21 cellular contexts compared by ENCODE assay signal in genomic region chr22:48886604-48887393, GRCh38.
DNase-seq lines count a peak whose midpoint lies in the region; ATAC-seq, FAIRE-seq and TF ChIP-seq lines count a peak whose summit lies in the region.
"Had no signal": no experiment of that assay in that cellular context is flagged by ENCODE, and none has a peak within 500 bp of the region (broad histone marks: within the 10 kb centered on the region; RNA-seq: fewer than 3 reads in every experiment).

No MANE protein-coding gene starts in this region.

- no peak overlapping the region for H3K4me3 ChIP-seq in heart right ventricle
- H3K4me3 ChIP-seq: dorsolateral prefrontal cortex, transverse colon had no signal

- no peaks in the 10 kb centered on the region for H3K27me3 Mint-ChIP-seq in activated T-helper 1 cell treated with anti-CD3 and anti-CD28 coated beads, Interleukin-12 subunit alpha, Interleukin-12 subunit beta, Interleukin-2, Interleukin-4 antibody, amounts not matched to agents 30 ng/mL and 10 ng/mL and 1 ng/mL, durations not matched to agents 14 hours and 24 hours and 36 hours (ENCODE audit: insufficient read depth)

- peaks cover 0 to 5% (median 0%) of the 10 kb centered on the region in 11 donors for H3K9me3 ChIP-seq in heart right ventricle
- H3K9me3 ChIP-seq: transverse colon had no signal

- H3K27ac ChIP-seq in heart right ventricle = no peak overlapping the region
- H3K27ac ChIP-seq: dorsolateral prefrontal cortex, transverse colon had no signal

- no peaks in the 10 kb centered on the region for H3K36me3 ChIP-seq in heart right ventricle
- H3K36me3 ChIP-seq: transverse colon had no signal

- TF ChIP-seq CTCF in heart right ventricle (IDR thresholded peaks at IDR 0.05) = no peak

- DNase-seq in Right ventricle myocardium superior (peak; percentile 20), heart right ventricle (no peak), NCI-H345 treated with DMSO at 0.1 percent for 48 hours (lab: John Stamatoyannopoulos, UW; ENCODE audit: unreplicated experiment) (peak; percentile 57), left lobe of liver (ENCODE audit: low spot score) (peak; percentile 31), urothelium cell line (ENCODE audit: low spot score) (peak; percentile 66), mucosa of gallbladder (ENCODE audit: low spot score) (no peak), NCI-H524 treated with DMSO at 0.1 percent for 48 hours (lab: John Stamatoyannopoulos, UW) (no peak)
- no peak for DNase-seq in activated T-helper 1 cell treated with anti-CD3 and anti-CD28 coated beads, Interleukin-12 subunit alpha, Interleukin-12 subunit beta, Interleukin-2, Interleukin-4 antibody, amounts not matched to agents 30 ng/mL and 10 ng/mL and 1 ng/mL, durations not matched to agents 14 hours and 24 hours and 36 hours (ENCODE audit: low spot score)
- DNase-seq: activated CD4-positive, alpha-beta T cell treated with anti-CD3 and anti-CD28 coated beads, Interleukin-2, amount 50 U/mL, for 4 hours; activated T-cell treated with anti-CD3 and anti-CD28 coated beads, Interleukin-2, amount 50 U/mL, for 24 hours; CD4-positive, alpha-beta memory T cell; mammary epithelial cell; natural killer cell; NCI-H1694 treated with DMSO at 0.1 percent for 48 hours; NCI-H82; stimulated activated naive CD4-positive, alpha-beta T cell; transverse colon had no signal

- no peaks in the 10 kb centered on the region for H3K36me3 Mint-ChIP-seq in activated T-helper 1 cell treated with anti-CD3 and anti-CD28 coated beads, Interleukin-12 subunit alpha, Interleukin-12 subunit beta, Interleukin-2, Interleukin-4 antibody, amounts not matched to agents 30 ng/mL and 10 ng/mL and 1 ng/mL, durations not matched to agents 14 hours and 24 hours and 36 hours (ENCODE audit: low read depth)
- H3K36me3 Mint-ChIP-seq: CD4-positive, alpha-beta memory T cell; natural killer cell had no signal

- ATAC-seq in Right ventricle myocardium superior (ENCODE audit: poor library complexity) = no peak
- no peak for ATAC-seq in heart right ventricle
- ATAC-seq in left lobe of liver = no peak
- ATAC-seq: esophagus mucosa, natural killer cell had no signal

- no peak overlapping the region for H3K4me3 Mint-ChIP-seq in activated T-helper 1 cell treated with anti-CD3 and anti-CD28 coated beads, Interleukin-12 subunit alpha, Interleukin-12 subunit beta, Interleukin-2, Interleukin-4 antibody, amounts not matched to agents 30 ng/mL and 10 ng/mL and 1 ng/mL, durations not matched to agents 14 hours and 24 hours and 36 hours
- H3K4me3 Mint-ChIP-seq: activated T-cell treated with anti-CD3 and anti-CD28 coated beads, Interleukin-2, amount 50 U/mL, for 24 hours; CD4-positive, alpha-beta memory T cell; natural killer cell had no signal

- H3K27ac Mint-ChIP-seq in activated T-helper 1 cell treated with anti-CD3 and anti-CD28 coated beads, Interleukin-12 subunit alpha, Interleukin-12 subunit beta, Interleukin-2, Interleukin-4 antibody, amounts not matched to agents 30 ng/mL and 10 ng/mL and 1 ng/mL, durations not matched to agents 14 hours and 24 hours and 36 hours = no peak overlapping the region
- H3K27ac Mint-ChIP-seq: activated T-cell treated with anti-CD3 and anti-CD28 coated beads, Interleukin-2, amount 50 U/mL, for 24 hours; natural killer cell had no signal

- no peaks in the 10 kb centered on the region for H3K4me1 ChIP-seq in heart right ventricle
- H3K4me1 ChIP-seq: transverse colon had no signal

- H3K9me3 Mint-ChIP-seq in activated T-helper 1 cell treated with anti-CD3 and anti-CD28 coated beads, Interleukin-12 subunit alpha, Interleukin-12 subunit beta, Interleukin-2, Interleukin-4 antibody, amounts not matched to agents 30 ng/mL and 10 ng/mL and 1 ng/mL, durations not matched to agents 14 hours and 24 hours and 36 hours = no peaks in the 10 kb centered on the region
- H3K9me3 Mint-ChIP-seq: activated T-cell treated with anti-CD3 and anti-CD28 coated beads, Interleukin-2, amount 50 U/mL, for 24 hours; natural killer cell had no signal

- 79 to 81% methylated on average over 22 of the region's 22 CpGs for WGBS in heart right ventricle, 2 donors

- intact Hi-C loops in Right ventricle myocardium superior (cut with DNase I) (no loop called here), heart right ventricle (cut with DNase I) (no loop called here)
- intact Hi-C loops in activated T-helper 1 cell treated with anti-CD3 and anti-CD28 coated beads, Interleukin-12 subunit alpha, Interleukin-12 subunit beta, Interleukin-2, Interleukin-4 antibody, amounts not matched to agents 30 ng/mL and 10 ng/mL and 1 ng/mL, durations not matched to agents 14 hours and 24 hours and 36 hours (cut with micrococcal nuclease) = no loop called here

- H3K27me3 ChIP-seq in heart right ventricle = peaks cover 0 to 41% (median 11%) of the 10 kb centered on the region in 7 donors
- H3K27me3 ChIP-seq: transverse colon had no signal

- H3K4me1 Mint-ChIP-seq in activated T-helper 1 cell treated with anti-CD3 and anti-CD28 coated beads, Interleukin-12 subunit alpha, Interleukin-12 subunit beta, Interleukin-2, Interleukin-4 antibody, amounts not matched to agents 30 ng/mL and 10 ng/mL and 1 ng/mL, durations not matched to agents 14 hours and 24 hours and 36 hours (ENCODE audit: low read depth) = no peaks in the 10 kb centered on the region
- H3K4me1 Mint-ChIP-seq: CD4-positive, alpha-beta memory T cell; natural killer cell had no signal

- no peak for FAIRE-seq in urothelium cell line (lab: Jason Lieb, UNC)
- FAIRE-seq: RCC 7860, TTC549 had no signal

Comparison
In these comparisons a context has a peak if more than half of its experiments do, and no peak if none do; other contexts are left out.
1. DNase-seq: peak in Right ventricle myocardium superior (single experiment), NCI-H345 treated with DMSO at 0.1 percent for 48 hours (single experiment), left lobe of liver (single experiment) and urothelium cell line (single experiment); none in heart right ventricle (0 of 2), mucosa of gallbladder (single experiment), activated T-helper 1 cell treated with anti-CD3 and anti-CD28 coated beads, Interleukin-12 subunit alpha, Interleukin-12 subunit beta, Interleukin-2, Interleukin-4 antibody, amounts not matched to agents 30 ng/mL and 10 ng/mL and 1 ng/mL, durations not matched to agents 14 hours and 24 hours and 36 hours (single experiment) and NCI-H524 treated with DMSO at 0.1 percent for 48 hours (single experiment).